In genomic region chr6:157379656-157380457, GRCh38 we compare ENCODE assay signal across 1 cellular context.
A peak's percentile ranks its signal among the peaks of the same experiment; 100 is the strongest.
TF ChIP-seq lines count a peak whose summit lies in the region.

No MANE protein-coding gene starts in this region.

TF ChIP-seq in HCT116, 20 proteins besides CTCF, POLR2A, EP300 and RAD21 (continued from another document):
- no peak for TF ChIP-seq EZH2 (IDR thresholded peaks at IDR 0.05)
- peak; percentile 54 for TF ChIP-seq SP1 (IDR thresholded peaks at IDR 0.05; ENCODE audit: low read depth)
- no peak for TF ChIP-seq ZBTB33 (IDR thresholded peaks at IDR 0.05; ENCODE audit: extremely low read depth, insufficient replicate concordance, low read length)
- TF ChIP-seq EGR1 (IDR thresholded peaks at IDR 0.05; ENCODE audit: low read depth): 0 out of 2 replicates have a peak, but pooled peaks have one; percentile 16
- no peak for TF ChIP-seq ATF3 (IDR thresholded peaks at IDR 0.05)
- no peak for TF ChIP-seq SIN3A (IDR thresholded peaks at IDR 0.05; ENCODE audit: low read depth)
- no peak for TF ChIP-seq CEBPB (IDR thresholded peaks at IDR 0.05; ENCODE audit: low read depth)
- no peak for TF ChIP-seq JUND (IDR thresholded peaks at IDR 0.05)
- no peak for TF ChIP-seq FOSL1 (IDR thresholded peaks at IDR 0.05; ENCODE audit: low read depth)
- no peak for TF ChIP-seq REST (IDR thresholded peaks at IDR 0.05; ENCODE audit: low read depth)
- TF ChIP-seq YY1 (IDR thresholded peaks at IDR 0.05; ENCODE audit: extremely low read depth, insufficient replicate concordance, low read depth, low read length): peak; percentile 27
- no peak for TF ChIP-seq ELF1 (IDR thresholded peaks at IDR 0.05; ENCODE audit: borderline replicate concordance, low read depth)
- 0 out of 2 replicates have a peak, but pooled peaks have one; percentile 24 for TF ChIP-seq CBX3 (IDR thresholded peaks at IDR 0.05; ENCODE audit: low read depth)
- no peak; the same call in 1 of the 2 replicates for TF ChIP-seq POLR2AphosphoS5 (IDR thresholded peaks at IDR 0.05; ENCODE audit: low read depth, low read length)
